ENCODE assay signal across 15 cellular contexts in the genomic region with DNA sequence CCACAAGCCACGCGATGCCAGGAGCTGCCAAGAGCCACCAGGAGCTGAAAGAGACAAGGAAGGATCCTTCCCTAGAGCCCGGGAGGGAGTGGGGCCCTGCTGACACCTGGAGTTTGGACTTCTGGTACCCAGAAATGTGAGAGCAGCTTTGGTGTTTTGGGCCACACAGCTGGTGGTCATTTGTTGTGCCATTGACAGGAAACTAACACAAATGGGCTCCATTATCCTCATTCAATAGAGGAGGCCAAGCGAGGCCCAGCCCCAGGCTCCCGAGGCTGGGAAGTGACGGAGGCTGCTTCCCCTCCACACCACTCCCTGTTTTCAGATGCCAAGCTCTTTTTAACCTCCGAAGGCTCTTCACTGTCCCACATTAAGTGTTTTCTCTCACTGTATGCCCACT. TPM values are rescaled to one million over a fixed set of nuclear protein-coding genes. Genes with fewer than 3 reads are reported as not detected.
DNase-seq lines count a peak whose midpoint lies in the region; ATAC-seq and TF ChIP-seq lines count a peak whose summit lies in the region.
"Had no signal": no experiment of that assay in that cellular context is flagged by ENCODE, and none has a peak within 500 bp of the region (broad histone marks: within the 10 kb centered on the region; RNA-seq: fewer than 3 reads in every experiment).

No MANE protein-coding gene starts in this region.

- no peak overlapping the region for H3K9ac ChIP-seq in muscle layer of colon (ENCODE audit: low read length)

- in situ Hi-C loops in transverse colon (cut with MboI; ENCODE audit: low pct_ligation_motif_present in 1 of 4, low pct_unique_long_range_greater_than_20kb in 1 of 4, low sequenced_read_pairs in 3 of 4) (no loop called here), G401 (cut with HindIII; ENCODE audit: low sequenced_read_pairs) (no loop called here)

- no peaks in the 10 kb centered on the region for H3K9me3 Mint-ChIP-seq in activated naive CD4-positive, alpha-beta T cell treated with anti-CD3 and anti-CD28 coated beads, Interleukin-2, amount 50 U/mL, for 72 hours
- H3K9me3 Mint-ChIP-seq in central memory CD8-positive, alpha-beta T cell, result no peaks in the 10 kb centered on the region

- H3K27me3 Mint-ChIP-seq in central memory CD8-positive, alpha-beta T cell, result no peaks in the 10 kb centered on the region

- H3K4me3 ChIP-seq in muscle layer of colon (ENCODE audit: low read depth in 1 of 2, low read length in 2 of 2) (no peak overlapping the region), transverse colon (no peak overlapping the region)
- H3K4me3 ChIP-seq: Peyer's patch had no signal

- peaks cover 64% of the 10 kb centered on the region for H3K4me1 ChIP-seq in muscle layer of colon (ENCODE audit: insufficient read depth, low read length)
- peaks cover 27 to 52% (median 41%) of the 10 kb centered on the region in 4 donors for H3K4me1 ChIP-seq in transverse colon

- H3K9me3 ChIP-seq in muscle layer of colon (ENCODE audit: low read length), result no peaks in the 10 kb centered on the region
- no peaks in the 10 kb centered on the region for H3K9me3 ChIP-seq in transverse colon
- H3K9me3 ChIP-seq: Peyer's patch had no signal

- H3K4me1 Mint-ChIP-seq in central memory CD8-positive, alpha-beta T cell, result peaks cover 35% of the 10 kb centered on the region

- TF ChIP-seq CTCF in transverse colon (IDR thresholded peaks at IDR 0.05), result no peak

- intact Hi-C loops in transverse colon (cut with DNase I; ENCODE audit: low total_unique reads), result no loop called here

- H3K4me3 Mint-ChIP-seq in central memory CD8-positive, alpha-beta T cell, result no peak overlapping the region

- no peak for ATAC-seq in activated naive CD4-positive, alpha-beta T cell treated with anti-CD3 and anti-CD28 coated beads, Interleukin-2, amount 50 U/mL, for 72 hours
- ATAC-seq in central memory CD8-positive, alpha-beta T cell (replicated peaks; ENCODE audit: extremely low read depth, poor library complexity, severe bottlenecking), result no peak

- no peak for TF ChIP-seq EP300 in transverse colon (IDR thresholded peaks at IDR 0.05; ENCODE audit: low read depth)

- peak overlapping the region; percentile 15 for H3K27ac ChIP-seq in muscle layer of colon (ENCODE audit: low read depth, low read length)
- peak overlapping the region; percentile 58 to 91 (median 90) for H3K27ac ChIP-seq in transverse colon
- H3K27ac ChIP-seq: WERI-Rb-1 had no signal

- peak overlapping the region; percentile 33 to 84 for H3K27ac Mint-ChIP-seq in activated naive CD4-positive, alpha-beta T cell treated with anti-CD3 and anti-CD28 coated beads, Interleukin-2, amount 50 U/mL, for 72 hours
- peak overlapping the region; percentile 10 for H3K27ac Mint-ChIP-seq in central memory CD8-positive, alpha-beta T cell (ENCODE audit: low read depth)

- no peaks in the 10 kb centered on the region for H3K27me3 ChIP-seq in muscle layer of colon (ENCODE audit: control insufficient read depth in 1 of 2, insufficient read depth in 2 of 2, low read length in 2 of 2)
- no peaks in the 10 kb centered on the region for H3K27me3 ChIP-seq in transverse colon
- H3K27me3 ChIP-seq: Peyer's patch had no signal

- DNase-seq in activated naive CD4-positive, alpha-beta T cell treated with anti-CD3 and anti-CD28 coated beads, Interleukin-2, amount 50 U/mL, for 72 hours (ENCODE audit: low spot score in 2 of 2), result no peak
- no peak for DNase-seq in activated naive CD4-positive, alpha-beta T cell treated with Interleukin-2 at 50 U/mL for 16 hours
- no peak for DNase-seq in central memory CD8-positive, alpha-beta T cell (ENCODE audit: low spot score in 2 of 2)
- DNase-seq in transverse colon, result no peak
- DNase-seq in activated CD4-positive, CD25-positive, alpha-beta regulatory T cell treated with anti-CD3 and anti-CD28 coated beads, Interleukin-2, amount 50 U/mL, for 72 hours, result no peak
- DNase-seq in activated CD4-positive, CD25-positive, alpha-beta regulatory T cell (lab: John Stamatoyannopoulos, UW), result no peak
- DNase-seq in G401 (ENCODE audit: low spot score), result no peak
- DNase-seq: NCI-H146; NCI-H526; Peyer's patch; stimulated activated CD4-positive, alpha-beta T cell treated with anti-CD3 and anti-CD28 coated beads, Interleukin-2, amount 100 ng/mL, for 24 hours; SW 1271; WERI-Rb-1 had no signal

- TF ChIP-seq POLR2A in transverse colon (IDR thresholded peaks at IDR 0.05), result no peak

- 92% methylated on average over 7 of the region's 7 CpGs; no CpG with 5 or more reads in 1 of the 2 donors for WGBS in transverse colon (ENCODE audit: low coverage in 1 of 2), 2 donors

- H3K36me3 ChIP-seq in muscle layer of colon (ENCODE audit: insufficient read depth, low read length) (peaks cover 6% of the 10 kb centered on the region), transverse colon (no peaks in the 10 kb centered on the region)
- H3K36me3 ChIP-seq: WERI-Rb-1 had no signal

- H3K36me3 Mint-ChIP-seq in activated naive CD4-positive, alpha-beta T cell treated with anti-CD3 and anti-CD28 coated beads, Interleukin-2, amount 50 U/mL, for 72 hours, result peaks cover 5 to 6% of the 10 kb centered on the region in 2 donors
- H3K36me3 Mint-ChIP-seq in central memory CD8-positive, alpha-beta T cell (ENCODE audit: insufficient read depth), result peaks cover 19% of the 10 kb centered on the region

RNA-seq across cellular contexts. Expression of a gene that starts 25.5 kb away (rescaled TPM):
- 10 to 100 TPM; 85.2 to 93.9 TPM for total RNA-seq in activated naive CD4-positive, alpha-beta T cell treated with anti-CD3 and anti-CD28 coated beads, Interleukin-2, amount 50 U/mL, for 72 hours
- 100 to 1,000 TPM in 2 of 4 donors, 10 to 100 TPM in 2; 55.3 to 122 (median 103) TPM for total RNA-seq in transverse colon
- 9.1 and 13.5 TPM in 2 replicates for total RNA-seq in G401 (2014; rRNA removed; shearing (Covaris generic))

RNA-seq across cellular contexts. Expression of a gene that starts 51.4 kb away (rescaled TPM):
- total RNA-seq in activated naive CD4-positive, alpha-beta T cell treated with anti-CD3 and anti-CD28 coated beads, Interleukin-2, amount 50 U/mL, for 72 hours, result not detected
- total RNA-seq in transverse colon, result not detected
- total RNA-seq in G401 (2014; rRNA removed; shearing (Covaris generic)), result not detected in 2 replicates
- total RNA-seq: mononuclear cell, Peyer's patch had no signal
